ENCODE assay signal across 11 cellular contexts in the genomic region with DNA sequence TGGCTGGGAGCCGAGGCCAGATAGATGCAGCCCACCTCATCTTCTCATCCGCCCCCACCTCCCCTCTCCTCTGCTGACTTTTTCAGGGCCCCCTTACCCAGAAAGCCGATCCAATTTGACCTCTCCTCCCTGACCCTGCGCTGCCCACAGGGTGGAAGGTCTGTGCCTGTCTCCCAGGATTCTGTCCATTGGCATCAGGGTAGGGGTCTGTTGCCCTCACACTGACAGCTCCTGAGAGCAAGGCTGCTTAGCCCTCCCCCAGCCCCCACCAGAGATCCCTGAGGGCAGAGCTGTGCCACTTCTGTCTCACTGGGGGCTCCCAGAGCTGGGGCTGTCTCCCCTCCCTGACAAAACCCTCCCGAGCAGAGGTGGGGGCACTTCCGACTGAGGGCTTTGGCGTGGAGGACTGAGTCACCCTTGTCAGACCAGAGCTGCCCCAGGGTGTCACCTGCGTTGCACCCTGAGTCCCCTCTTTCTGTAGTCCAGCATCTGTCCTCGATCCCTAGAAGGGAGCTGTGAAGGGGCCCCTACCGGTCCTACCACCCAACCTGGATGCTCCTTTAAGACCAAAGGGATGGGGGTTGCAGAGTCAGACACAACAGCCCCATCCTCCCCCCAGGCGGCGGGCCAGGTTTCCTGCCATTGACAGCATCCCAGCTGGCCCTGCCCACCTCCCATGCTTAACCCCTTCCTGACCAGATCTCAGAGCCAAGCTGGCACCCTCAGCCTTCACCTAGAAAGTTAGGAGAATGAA. TPM values are rescaled to one million over a fixed set of nuclear protein-coding genes. Genes with fewer than 3 reads are reported as not detected.
DNase-seq lines count a peak whose midpoint lies in the region; ATAC-seq and TF ChIP-seq lines count a peak whose summit lies in the region.
"Had no signal": no experiment of that assay in that cellular context is flagged by ENCODE, and none has a peak within 500 bp of the region (broad histone marks: within the 10 kb centered on the region; RNA-seq: fewer than 3 reads in every experiment).

No MANE protein-coding gene starts in this region.

- POLR2A ChIA-PET in PC-3 (lab: Charles Lee; ENCODE audit: unreplicated experiment): interaction anchor here (0.7 kb wide), 1 partner anchor 78 kb away, joined by 3 read pairs; the partner anchor contains the start of gene CEP85

- H3K4me3 ChIP-seq in GM23338: peak overlapping the region; percentile 58
- no peak overlapping the region for H3K4me3 ChIP-seq in PC-3 (ENCODE audit: low read length)
- peak overlapping the region; percentile 65 for H3K4me3 ChIP-seq in left ventricle myocardium inferior
- H3K4me3 ChIP-seq: ovary had no signal

- H3K79me2 ChIP-seq in GM23338 (replicated peaks; ENCODE audit: insufficient read depth): no peaks in the 10 kb centered on the region
- H3K79me2 ChIP-seq in PC-3 (ENCODE audit: low read length): no peaks in the 10 kb centered on the region

- peak overlapping the region; percentile 76 for H3K4me3 Mint-ChIP-seq in GM23338
- H3K4me3 Mint-ChIP-seq in T-helper 2 cell treated with Interferon-gamma antibody and Interleukin-4, amounts not matched to agents 5 μg/mL and 100 μg/mL, for 36 hours: no peak overlapping the region

- no peaks in the 10 kb centered on the region for H3K36me3 Mint-ChIP-seq in GM23338 (ENCODE audit: low read depth)
- no peaks in the 10 kb centered on the region for H3K36me3 Mint-ChIP-seq in T-helper 2 cell treated with Interferon-gamma antibody and Interleukin-4, amounts not matched to agents 5 μg/mL and 100 μg/mL, for 36 hours (ENCODE audit: low read depth)

- intact Hi-C loops in PC-3 (cut with micrococcal nuclease): no loop called here
- intact Hi-C loops in left ventricle myocardium inferior (cut with micrococcal nuclease): no loop called here
- intact Hi-C loops in sciatic nerve (cut with DNase I): no loop called here

- H3K4me1 Mint-ChIP-seq in GM23338: peaks cover 62% of the 10 kb centered on the region
- H3K4me1 Mint-ChIP-seq in T-helper 2 cell treated with Interferon-gamma antibody and Interleukin-4, amounts not matched to agents 5 μg/mL and 100 μg/mL, for 36 hours (ENCODE audit: low read depth): peaks cover 3% of the 10 kb centered on the region

- H3K27me3 Mint-ChIP-seq in GM23338 (ENCODE audit: insufficient read depth, low read depth, poor library complexity): peaks cover 79% of the 10 kb centered on the region
- H3K27me3 Mint-ChIP-seq in T-helper 2 cell treated with Interferon-gamma antibody and Interleukin-4, amounts not matched to agents 5 μg/mL and 100 μg/mL, for 36 hours (ENCODE audit: low read depth): peaks cover 67% of the 10 kb centered on the region

- H3K4me1 ChIP-seq in GM23338 (ENCODE audit: insufficient read depth): peaks cover 50% of the 10 kb centered on the region
- peaks cover 8% of the 10 kb centered on the region for H3K4me1 ChIP-seq in PC-3 (ENCODE audit: insufficient read depth, low read length)
- peaks cover 77% of the 10 kb centered on the region for H3K4me1 ChIP-seq in left ventricle myocardium inferior

- H3K4me2 ChIP-seq in GM23338: peak overlapping the region; percentile 89
- peak overlapping the region; percentile 49 for H3K4me2 ChIP-seq in PC-3 (ENCODE audit: low read length)

- peak; percentile 82 for DNase-seq in GM23338 (ENCODE audit: low spot score)
- DNase-seq in PC-3: no peak
- DNase-seq in left ventricle myocardium inferior: peak; percentile 76
- DNase-seq in sciatic nerve (ENCODE audit: low spot score): peak; percentile 58
- DNase-seq in T1000 (lab: John Stamatoyannopoulos, UW): no peak
- no peak for DNase-seq in T-helper 2 cell treated with Interferon-gamma antibody and Interleukin-4, amounts not matched to agents 5 μg/mL and 100 μg/mL, for 36 hours (ENCODE audit: low spot score)
- no peak for DNase-seq in central memory CD4-positive, alpha-beta T cell
- DNase-seq in stimulated activated CD4-positive, alpha-beta T cell treated with anti-CD3 and anti-CD28 coated beads, Interleukin-1b, Interleukin-23, amount 100 ng/mL, for 48 hours: no peak
- DNase-seq: activated CD4-positive, alpha-beta T cell treated with anti-CD3 and anti-CD28 coated beads for 4 hours; NCI-H526; ovary had no signal

- H3F3A ChIP-seq in GM23338 (replicated peaks; ENCODE audit: low read depth) (peaks cover 7% of the 10 kb centered on the region; the same call in 1 of the 2 replicates), PC-3 (ENCODE audit: low read length, unreplicated experiment) (no peaks in the 10 kb centered on the region)

- H3K9me3 Mint-ChIP-seq in GM23338: no peaks in the 10 kb centered on the region
- no peaks in the 10 kb centered on the region for H3K9me3 Mint-ChIP-seq in T-helper 2 cell treated with Interferon-gamma antibody and Interleukin-4, amounts not matched to agents 5 μg/mL and 100 μg/mL, for 36 hours

- no peak overlapping the region for H3K9ac ChIP-seq in PC-3 (ENCODE audit: low read length)

- H3K27me3 ChIP-seq in GM23338 (ENCODE audit: insufficient read depth): peaks cover 100% of the 10 kb centered on the region
- H3K27me3 ChIP-seq in PC-3 (ENCODE audit: low read length): no peaks in the 10 kb centered on the region
- H3K27me3 ChIP-seq in left ventricle myocardium inferior (ENCODE audit: low read depth): peaks cover 3% of the 10 kb centered on the region
- H3K27me3 ChIP-seq: ovary had no signal

- CTCF ChIA-PET in PC-3 (lab: Charles Lee): no interaction called here

- H4K20me1 ChIP-seq in GM23338 (replicated peaks; ENCODE audit: insufficient read depth): peaks cover 5% of the 10 kb centered on the region; the same call in 1 of the 2 replicates
- H4K20me1 ChIP-seq in PC-3 (ENCODE audit: low read length): no peaks in the 10 kb centered on the region

- H3K36me3 ChIP-seq in GM23338 (ENCODE audit: insufficient read depth) (no peaks in the 10 kb centered on the region), PC-3 (ENCODE audit: low read depth, low read length) (no peaks in the 10 kb centered on the region), left ventricle myocardium inferior (no peaks in the 10 kb centered on the region)
- H3K36me3 ChIP-seq: ovary had no signal

- BruUV-seq in PC-3 (replicated peaks; lab: Mats Ljungman, UMichigan): no TSS peak

- H3K9me3 ChIP-seq in PC-3 (ENCODE audit: low read length) (no peaks in the 10 kb centered on the region), left ventricle myocardium inferior (replicated peaks) (no peaks in the 10 kb centered on the region)
- H3K9me3 ChIP-seq: ovary had no signal

- H3K27ac ChIP-seq in GM23338 (ENCODE audit: low read depth): no peak overlapping the region
- H3K27ac ChIP-seq in PC-3 (ENCODE audit: low read length): no peak overlapping the region
- peak overlapping the region; percentile 98 for H3K27ac ChIP-seq in left ventricle myocardium inferior (replicated peaks)
- H3K27ac ChIP-seq: ovary had no signal

- H3K9me2 ChIP-seq in GM23338 (ENCODE audit: insufficient read depth) (no peaks in the 10 kb centered on the region), PC-3 (replicated peaks; ENCODE audit: low read length) (no peaks in the 10 kb centered on the region)

- TF ChIP-seq CTCF in GM23338 (conservative IDR thresholded peaks at IDR 0.05; ENCODE audit: low read depth in 2 of 2) (no peak), PC-3 (conservative IDR thresholded peaks at IDR 0.05; ENCODE audit: low read depth, low read length) (no peak), left ventricle myocardium inferior (IDR thresholded peaks at IDR 0.05; ENCODE audit: borderline replicate concordance) (no peak)

- ATAC-seq in GM23338 (peak; percentile 10), PC-3 (no peak), sciatic nerve (no peak)

- no peak overlapping the region for H2AFZ ChIP-seq in GM23338
- H2AFZ ChIP-seq in PC-3 (ENCODE audit: low read length): no peak overlapping the region

- H3K27ac Mint-ChIP-seq in GM23338: no peak overlapping the region
- no peak overlapping the region for H3K27ac Mint-ChIP-seq in T-helper 2 cell treated with Interferon-gamma antibody and Interleukin-4, amounts not matched to agents 5 μg/mL and 100 μg/mL, for 36 hours

TF ChIP-seq in GM23338, 12 proteins besides CTCF, POLR2A, EP300 and RAD21 (continues in another document):
- no peak for TF ChIP-seq POLR2AphosphoS5 (IDR thresholded peaks at IDR 0.05; ENCODE audit: low read depth)
- no peak for TF ChIP-seq NANOG (IDR thresholded peaks at IDR 0.05; ENCODE audit: borderline replicate concordance)
- no peak for TF ChIP-seq EZH2 (IDR thresholded peaks at IDR 0.05; ENCODE audit: low read depth, unreplicated experiment)

RNA-seq across cellular contexts. Expression of gene FAM110D, which starts 2.4 kb away (rescaled TPM):
- 0.08 and 0.24 TPM in 2 replicates for total RNA-seq in GM23338 (2014; rRNA removed; shearing (Covaris generic))
- 0.39 and 0.45 TPM in 2 replicates for polyA plus RNA-seq in GM23338 (2016; fragmentation: Nextera tagmentation; extraction: Ambion mirVana)
- total RNA-seq in PC-3 (2014; rRNA removed): not detected in 2 replicates
- 3.1 TPM for total RNA-seq in left ventricle myocardium inferior
- total RNA-seq in sciatic nerve: 11.8 TPM

RNA-seq across cellular contexts. Expression of gene C1orf232, which starts 12.3 kb away (rescaled TPM):
- not detected in 2 replicates for total RNA-seq in GM23338 (2014; rRNA removed; shearing (Covaris generic))
- polyA plus RNA-seq in GM23338 (2016; fragmentation: Nextera tagmentation; extraction: Ambion mirVana): not detected in 2 replicates
- total RNA-seq in PC-3 (2014; rRNA removed) (not detected in 2 replicates), left ventricle myocardium inferior (not detected), sciatic nerve (not detected)
- total RNA-seq: ovary had no signal
- polyA plus RNA-seq: ovary had no signal

RNA-seq across cellular contexts. Expression of gene ZNF593, which starts 13.2 kb away (rescaled TPM):
- total RNA-seq in GM23338 (2014; rRNA removed; shearing (Covaris generic)): 26.2 and 32.6 TPM in 2 replicates
- 108 and 115 TPM in 2 replicates for polyA plus RNA-seq in GM23338 (2016; fragmentation: Nextera tagmentation; extraction: Ambion mirVana)
- total RNA-seq in PC-3 (2014; rRNA removed) (155 and 165 TPM in 2 replicates), left ventricle myocardium inferior (13.7 TPM), sciatic nerve (18.3 TPM)

RNA-seq across cellular contexts. Expression of gene ZNF593OS, which starts 15.2 kb away (rescaled TPM):
- not detected in 2 replicates for total RNA-seq in GM23338 (2014; rRNA removed; shearing (Covaris generic))
- polyA plus RNA-seq in GM23338 (2016; fragmentation: Nextera tagmentation; extraction: Ambion mirVana): 0.68 and 1.1 TPM in 2 replicates
- total RNA-seq in PC-3 (2014; rRNA removed) (not detected in 2 replicates), left ventricle myocardium inferior (not detected), sciatic nerve (not detected)
- total RNA-seq: ovary had no signal

RNA-seq across cellular contexts. Expression of gene CNKSR1, which starts 20.8 kb away (rescaled TPM):
- total RNA-seq in GM23338 (2014; rRNA removed; shearing (Covaris generic)): 11.3 and 12.5 TPM in 2 replicates
- 9.7 and 9.8 TPM in 2 replicates for polyA plus RNA-seq in GM23338 (2016; fragmentation: Nextera tagmentation; extraction: Ambion mirVana)
- 32.1 and 34.5 TPM in 2 replicates for total RNA-seq in PC-3 (2014; rRNA removed)
- total RNA-seq in left ventricle myocardium inferior: 1.8 TPM
- 3.1 TPM for total RNA-seq in sciatic nerve

Comparison
In these comparisons a context has a peak if more than half of its experiments do, and no peak if none do; other contexts are left out.
1. DNase-seq: peak in GM23338 (single experiment), left ventricle myocardium inferior (single experiment) and sciatic nerve (single experiment); none in PC-3 (single experiment), T1000 (single experiment), T-helper 2 cell treated with Interferon-gamma antibody and Interleukin-4, amounts not matched to agents 5 μg/mL and 100 μg/mL, for 36 hours (single experiment), central memory CD4-positive, alpha-beta T cell (single experiment) and stimulated activated CD4-positive, alpha-beta T cell treated with anti-CD3 and anti-CD28 coated beads, Interleukin-1b, Interleukin-23, amount 100 ng/mL, for 48 hours (single experiment).